In genomic region chr21:35144978-35145377, GRCh38 we compare ENCODE assay signal across 1 cellular context.
TF ChIP-seq lines count a peak whose summit lies in the region.

No MANE protein-coding gene starts in this region.

TF ChIP-seq in K562, 482 proteins besides CTCF, POLR2A, EP300 and RAD21:
- TF ChIP-seq TCF3 (CRISPR knock-in tag; IDR thresholded peaks at IDR 0.05): no peak
- TF ChIP-seq HES1 (IDR thresholded peaks at IDR 0.05; ENCODE audit: low read depth): no peak
- no peak for TF ChIP-seq NR2C2 (CRISPR knock-in tag; IDR thresholded peaks at IDR 0.05)
- no peak for TF ChIP-seq NR2C2 (tag; IDR thresholded peaks at IDR 0.05)
- no peak for TF ChIP-seq ZNF253 (CRISPR knock-in tag; conservative IDR thresholded peaks at IDR 0.05)
- TF ChIP-seq CCNT2 (IDR thresholded peaks at IDR 0.05; ENCODE audit: borderline replicate concordance, extremely low read depth, insufficient read length, low read depth, low read length): no peak
- no peak for TF ChIP-seq MYC (IDR thresholded peaks at IDR 0.05; ENCODE audit: low read depth, low read length)
- no peak for TF ChIP-seq MYC (CRISPR knock-in tag; IDR thresholded peaks at IDR 0.05; ENCODE audit: borderline replicate concordance, low read depth)
- TF ChIP-seq NKRF (IDR thresholded peaks at IDR 0.05; ENCODE audit: borderline replicate concordance): no peak
- no peak for TF ChIP-seq USF2 (CRISPR knock-in tag; IDR thresholded peaks at IDR 0.05)
- no peak for TF ChIP-seq ZNF655 (CRISPR knock-in tag; IDR thresholded peaks at IDR 0.05)
- no peak for TF ChIP-seq STAT5B (CRISPR knock-in tag; IDR thresholded peaks at IDR 0.05)
- no peak for TF ChIP-seq HMG20A (CRISPR knock-in tag; conservative IDR thresholded peaks at IDR 0.05)
- no peak for TF ChIP-seq FOXA1 (IDR thresholded peaks at IDR 0.05; ENCODE audit: borderline replicate concordance)
- no peak for TF ChIP-seq NCOR1 (IDR thresholded peaks at IDR 0.05)
- no peak for TF ChIP-seq SETDB1 (IDR thresholded peaks at IDR 0.05; ENCODE audit: low read length)
- TF ChIP-seq ELF1 (tag; IDR thresholded peaks at IDR 0.05): no peak
- TF ChIP-seq SPI1 (IDR thresholded peaks at IDR 0.05; ENCODE audit: borderline replicate concordance, low read depth, low read length): no peak
- no peak for TF ChIP-seq HDAC3 (IDR thresholded peaks at IDR 0.05; ENCODE audit: borderline replicate concordance, partially characterized antibody)
- TF ChIP-seq ZNF143 (CRISPR knock-in tag; IDR thresholded peaks at IDR 0.05): no peak
- TF ChIP-seq ZNF184 (CRISPR knock-in tag; IDR thresholded peaks at IDR 0.05): no peak
